1 cellular context compared by ENCODE assay signal in genomic region chr4:127965062-127965802, GRCh38.
A peak's percentile ranks its signal among the peaks of the same experiment; 100 is the strongest.
TF ChIP-seq lines count a peak whose summit lies in the region.

Gene ABHD18 (plus strand): TSS chr4:127965406. CDS start chr4:127982956, 17,550 bp downstream.
Gene MFSD8 (minus strand): TSS chr4:127965173. CDS start chr4:127965133, 40 bp downstream.

TF ChIP-seq in HepG2, 621 proteins besides CTCF, POLR2A, EP300 and RAD21 (continued from another document and continues in another):
- TF ChIP-seq NRL (CRISPR knock-in tag; IDR thresholded peaks at IDR 0.05; ENCODE audit: borderline replicate concordance) (peak; percentile 51; the same call in 1 of the 2 replicates), ZNF337 (CRISPR knock-in tag; IDR thresholded peaks at IDR 0.05; ENCODE audit: borderline replicate concordance, low read depth) (peak; percentile 22; the same call in 1 of the 2 replicates), MTA1 (CRISPR knock-in tag; IDR thresholded peaks at IDR 0.05; ENCODE audit: borderline replicate concordance) (peak; percentile 45; the same call in 1 of the 2 replicates), GMEB2 (CRISPR knock-in tag; IDR thresholded peaks at IDR 0.05; ENCODE audit: low read depth) (peak; percentile 70), THRA (CRISPR knock-in tag; IDR thresholded peaks at IDR 0.05; ENCODE audit: borderline replicate concordance) (peak; percentile 79), MXI1 (IDR thresholded peaks at IDR 0.05; ENCODE audit: borderline replicate concordance, low read depth, low read length) (peak; percentile 90; the same call in 1 of the 3 replicates), CREM (IDR thresholded peaks at IDR 0.05) (peak; percentile 64; the same call in 1 of the 2 replicates), CREM (CRISPR knock-in tag; IDR thresholded peaks at IDR 0.05) (no peak), HMG20A (CRISPR knock-in tag; IDR thresholded peaks at IDR 0.05; ENCODE audit: borderline replicate concordance) (no peak), ZBTB38 (CRISPR knock-in tag; IDR thresholded peaks at IDR 0.05) (peak; percentile 47; the same call in 1 of the 2 replicates), ZNF430 (CRISPR knock-in tag; IDR thresholded peaks at IDR 0.05) (0 out of 2 replicates have a peak, but pooled peaks have one; percentile 19), BCL3 (CRISPR knock-in tag; IDR thresholded peaks at IDR 0.05) (peak; percentile 95), SP2 (CRISPR knock-in tag; IDR thresholded peaks at IDR 0.05) (no peak), PLRG1 (conservative IDR thresholded peaks at IDR 0.05) (no peak), MLXIP (CRISPR knock-in tag; IDR thresholded peaks at IDR 0.05; ENCODE audit: borderline replicate concordance) (no peak), AFF4 (CRISPR knock-in tag; IDR thresholded peaks at IDR 0.05) (no peak), EEA1 (CRISPR knock-in tag; IDR thresholded peaks at IDR 0.05; ENCODE audit: borderline replicate concordance) (0 out of 2 replicates have a peak, but pooled peaks have one; percentile 31), FOSL2 (CRISPR knock-in tag; IDR thresholded peaks at IDR 0.05) (no peak), REST (IDR thresholded peaks at IDR 0.05; ENCODE audit: borderline replicate concordance in 1 of 2, low read depth in 1 of 2, low read length in 2 of 2) (0 out of 4 replicates have a peak, but pooled peaks of 1 of the 2 experiments have one; percentile 21), IKZF4 (CRISPR knock-in tag; IDR thresholded peaks at IDR 0.05; ENCODE audit: borderline replicate concordance, low read depth, not compliant biosample characterization) (peak; percentile 25), THAP11 (CRISPR knock-in tag; IDR thresholded peaks at IDR 0.05) (peak; percentile 88), ZNF609 (CRISPR knock-in tag; IDR thresholded peaks at IDR 0.05; ENCODE audit: borderline replicate concordance) (no peak; the same call in 1 of the 2 replicates), THYN1 (CRISPR knock-in tag; IDR thresholded peaks at IDR 0.05; ENCODE audit: borderline replicate concordance, low read depth) (no peak), KAT8 (CRISPR knock-in tag; IDR thresholded peaks at IDR 0.05) (peak; percentile 81), ZSCAN30 (CRISPR knock-in tag; IDR thresholded peaks at IDR 0.05) (no peak), KDM1A (CRISPR knock-in tag; IDR thresholded peaks at IDR 0.05) (no peak)
